28 cellular contexts compared by ENCODE assay signal in genomic region chr7:26471676-26472075, GRCh38.
"Had no signal": no experiment of that assay in that cellular context is flagged by ENCODE, and none has a peak within 500 bp of the region (broad histone marks: within the 10 kb centered on the region; RNA-seq: fewer than 3 reads in every experiment).

No MANE protein-coding gene starts in this region.

- H3K9me3 ChIP-seq: stomach, suprapubic skin, testis, thoracic aorta, thyroid gland, tibial artery, tibial nerve, transverse colon, upper lobe of left lung, upper lobe of right lung, uterus, vagina had no signal

- ATAC-seq: stimulated activated effector memory CD8-positive, alpha-beta T cell treated with anti-CD3 and anti-CD28 coated beads, Interleukin-12 subunit alpha, Interleukin-12 subunit beta, amount 100 ng/mL, for 72 hours; stimulated activated memory B cell treated with anti-CD40 and anti-IgM and Interleukin-4, amounts not matched to agents 10 μg/mL and 1 μg/mL and 100 μg/mL, for 72 hours; stimulated activated naive B cell treated with anti-CD40 and anti-IgM and Interleukin-4, amounts not matched to agents 10 μg/mL and 1 μg/mL and 100 μg/mL, for 72 hours; stimulated activated naive CD8-positive, alpha-beta T cell treated with anti-CD3 and anti-CD28 coated beads, Interleukin-15, amount 100 ng/mL, for 72 hours; stimulated activated naive CD8-positive, alpha-beta T cell treated with anti-CD3 and anti-CD28 coated beads, Interleukin-15, Interleukin-2, amounts not matched to agents 100 U/mL and 50 U/mL, for 24 hours; upper lobe of right lung had no signal

- H3K27me3 ChIP-seq: stomach, suprapubic skin, testis, thyroid gland, tibial artery, tibial nerve, transverse colon, upper lobe of left lung, upper lobe of right lung, uterus, vagina had no signal

- H3K9me3 Mint-ChIP-seq: stimulated activated effector memory CD8-positive, alpha-beta T cell treated with anti-CD3 and anti-CD28 coated beads, Interleukin-12 subunit alpha, Interleukin-12 subunit beta, amount 100 ng/mL, for 72 hours; stimulated activated memory B cell treated with anti-CD40 and anti-IgM and Interleukin-4, amounts not matched to agents 10 μg/mL and 1 μg/mL and 100 μg/mL, for 72 hours; stimulated activated naive B cell treated with anti-CD40 and anti-IgM and Interleukin-4, amounts not matched to agents 10 μg/mL and 1 μg/mL and 100 μg/mL, for 72 hours; stimulated activated naive CD8-positive, alpha-beta T cell treated with anti-CD3 and anti-CD28 coated beads, Interleukin-15, amount 100 ng/mL, for 72 hours; stimulated activated naive CD8-positive, alpha-beta T cell treated with anti-CD3 and anti-CD28 coated beads, Interleukin-15, Interleukin-2, amounts not matched to agents 100 ng/mL and 50 ng/mL, for 24 hours; type B pancreatic cell had no signal

- H3K27ac ChIP-seq: stomach, suprapubic skin, testis, thoracic aorta, thyroid gland, tibial artery, tibial nerve, transverse colon, upper lobe of left lung, upper lobe of right lung, uterus, vagina had no signal

- H3K4me1 ChIP-seq: stomach, suprapubic skin, testis, thyroid gland, tibial nerve, transverse colon, upper lobe of left lung, upper lobe of right lung, uterus, vagina had no signal

- H3K36me3 Mint-ChIP-seq: stimulated activated effector memory CD8-positive, alpha-beta T cell treated with anti-CD3 and anti-CD28 coated beads, Interleukin-12 subunit alpha, Interleukin-12 subunit beta, amount 100 ng/mL, for 72 hours; stimulated activated memory B cell treated with anti-CD40 and anti-IgM and Interleukin-4, amounts not matched to agents 10 μg/mL and 1 μg/mL and 100 μg/mL, for 72 hours; stimulated activated naive B cell treated with anti-CD40 and anti-IgM and Interleukin-4, amounts not matched to agents 10 μg/mL and 1 μg/mL and 100 μg/mL, for 72 hours; type B pancreatic cell had no signal

- DNase-seq: stimulated activated CD4-positive, alpha-beta T cell treated with anti-CD3 and anti-CD28 coated beads, Interleukin-2, amount 100 ng/mL, for 48 hours; stimulated activated CD4-positive, alpha-beta T cell treated with anti-CD3 and anti-CD28 coated beads, Interleukin-4, amount 100 ng/mL, for 1 hour; stimulated activated CD4-positive, alpha-beta T cell treated with anti-CD3 and anti-CD28 coated beads, Interleukin-4, amount 100 ng/mL, for 24 hours; stimulated activated CD4-positive, alpha-beta T cell treated with anti-CD3 and anti-CD28 coated beads, Interleukin-4, amount 100 ng/mL, for 4 hours; stimulated activated CD8-positive, alpha-beta memory T cell treated with anti-CD3 and anti-CD28 coated beads, Interleukin-4, amount 100 ng/mL, for 48 hours; stimulated activated naive B cell treated with anti-CD40 and anti-IgM and Interleukin-4, amounts not matched to agents 10 μg/mL and 1 μg/mL and 100 μg/mL, for 72 hours; stimulated activated naive CD4-positive, alpha-beta T cell; stimulated activated naive CD4-positive, alpha-beta T cell treated with Interleukin-2 at 50 U/mL for 16 hours; stimulated activated naive CD8-positive, alpha-beta T cell treated with anti-CD3 and anti-CD28 coated beads, Interleukin-15, amount 100 ng/mL, for 72 hours; stimulated activated naive CD8-positive, alpha-beta T cell treated with anti-CD3 and anti-CD28 coated beads, Interleukin-15, Interleukin-2, amounts not matched to agents 100 U/mL and 50 U/mL, for 24 hours; stomach; substantia nigra; testis; thyroid gland; tibial artery; transverse colon; trophoblast cell; upper lobe of right lung; uterus had no signal

- H3K27ac Mint-ChIP-seq: stimulated activated effector memory CD8-positive, alpha-beta T cell treated with anti-CD3 and anti-CD28 coated beads, Interleukin-12 subunit alpha, Interleukin-12 subunit beta, amount 100 ng/mL, for 72 hours; stimulated activated memory B cell treated with anti-CD40 and anti-IgM and Interleukin-4, amounts not matched to agents 10 μg/mL and 1 μg/mL and 100 μg/mL, for 72 hours; stimulated activated naive B cell treated with anti-CD40 and anti-IgM and Interleukin-4, amounts not matched to agents 10 μg/mL and 1 μg/mL and 100 μg/mL, for 72 hours; stimulated activated naive CD8-positive, alpha-beta T cell treated with anti-CD3 and anti-CD28 coated beads, Interleukin-15, amount 100 ng/mL, for 72 hours; stimulated activated naive CD8-positive, alpha-beta T cell treated with anti-CD3 and anti-CD28 coated beads, Interleukin-15, Interleukin-2, amounts not matched to agents 100 ng/mL and 50 ng/mL, for 24 hours; type B pancreatic cell had no signal

- H3K4me1 Mint-ChIP-seq: stimulated activated effector memory CD8-positive, alpha-beta T cell treated with anti-CD3 and anti-CD28 coated beads, Interleukin-12 subunit alpha, Interleukin-12 subunit beta, amount 100 ng/mL, for 72 hours; stimulated activated memory B cell treated with anti-CD40 and anti-IgM and Interleukin-4, amounts not matched to agents 10 μg/mL and 1 μg/mL and 100 μg/mL, for 72 hours; stimulated activated naive B cell treated with anti-CD40 and anti-IgM and Interleukin-4, amounts not matched to agents 10 μg/mL and 1 μg/mL and 100 μg/mL, for 72 hours; stimulated activated naive CD8-positive, alpha-beta T cell treated with anti-CD3 and anti-CD28 coated beads, Interleukin-15, amount 100 ng/mL, for 72 hours had no signal

- H3K4me3 ChIP-seq: stomach, suprapubic skin, testis, thoracic aorta, thyroid gland, tibial artery, tibial nerve, transverse colon, upper lobe of left lung, upper lobe of right lung, uterus, vagina had no signal

- H3K36me3 ChIP-seq: stomach, suprapubic skin, thoracic aorta, thyroid gland, tibial artery, tibial nerve, transverse colon, upper lobe of left lung, upper lobe of right lung, uterus, vagina had no signal

- H3K4me3 Mint-ChIP-seq: stimulated activated effector memory CD8-positive, alpha-beta T cell treated with anti-CD3 and anti-CD28 coated beads, Interleukin-12 subunit alpha, Interleukin-12 subunit beta, amount 100 ng/mL, for 72 hours; stimulated activated memory B cell treated with anti-CD40 and anti-IgM and Interleukin-4, amounts not matched to agents 10 μg/mL and 1 μg/mL and 100 μg/mL, for 72 hours; stimulated activated naive B cell treated with anti-CD40 and anti-IgM and Interleukin-4, amounts not matched to agents 10 μg/mL and 1 μg/mL and 100 μg/mL, for 72 hours; stimulated activated naive CD8-positive, alpha-beta T cell treated with anti-CD3 and anti-CD28 coated beads, Interleukin-15, amount 100 ng/mL, for 72 hours; stimulated activated naive CD8-positive, alpha-beta T cell treated with anti-CD3 and anti-CD28 coated beads, Interleukin-15, Interleukin-2, amounts not matched to agents 100 ng/mL and 50 ng/mL, for 24 hours; type B pancreatic cell had no signal
